In the genomic region with DNA sequence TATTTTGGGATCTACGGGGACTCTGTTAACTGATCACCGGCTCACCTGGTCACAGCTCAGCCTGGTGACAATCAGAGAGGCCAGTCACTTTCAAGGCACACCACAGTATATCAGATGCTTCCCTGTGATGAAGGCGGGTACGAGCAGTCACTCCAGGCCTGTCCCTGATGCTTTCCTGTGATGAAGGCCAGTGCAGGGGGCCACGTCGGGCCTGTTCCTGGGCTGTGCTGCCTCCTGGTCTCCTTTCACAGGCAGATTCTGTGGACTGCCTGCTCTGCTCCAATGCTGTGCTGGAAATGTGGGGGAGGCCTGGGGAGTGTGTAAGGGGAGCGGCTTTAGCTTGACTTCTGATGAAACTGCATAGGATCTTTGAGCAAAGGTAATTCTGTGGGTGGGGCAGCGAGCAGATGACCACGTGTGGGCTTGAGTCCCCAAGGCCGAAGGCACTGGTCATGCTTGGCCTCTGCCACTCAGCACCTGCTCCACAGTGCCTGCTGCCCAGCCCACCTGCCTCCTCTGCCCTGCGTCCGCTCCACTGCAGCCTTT, we compare ENCODE assay signal across 1 cellular context.
TF ChIP-seq lines count a peak whose summit lies in the region.

No MANE protein-coding gene starts in this region.

TF ChIP-seq in HepG2, 621 proteins besides CTCF, POLR2A, EP300 and RAD21 (continued from another document):
- no peak for TF ChIP-seq PRPF4 (IDR thresholded peaks at IDR 0.05; ENCODE audit: low read depth, low read length, poor library complexity, severe bottlenecking)
